In the genomic region with DNA sequence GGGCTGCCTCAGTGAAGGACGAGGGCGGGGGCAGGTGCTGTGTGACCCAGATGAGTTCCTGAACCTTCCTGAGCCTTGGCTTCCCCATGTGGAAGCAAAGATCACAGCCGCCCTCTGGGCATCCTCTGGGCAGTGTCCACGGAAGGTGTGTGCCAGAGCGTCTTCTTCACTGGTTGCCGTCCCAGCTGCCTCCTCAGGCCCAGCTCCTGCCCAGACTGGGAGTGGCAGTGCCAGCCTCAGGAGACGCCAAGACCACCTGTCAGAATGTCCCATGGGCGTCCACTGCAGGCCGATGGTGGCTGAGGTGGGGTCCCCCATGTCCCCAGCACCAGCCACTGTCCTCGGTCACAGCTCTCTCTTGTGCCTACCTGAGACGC, we compare ENCODE assay signal across 1 cellular context.
TF ChIP-seq lines count a peak whose summit lies in the region.

No MANE protein-coding gene starts in this region.

TF ChIP-seq in HepG2, 621 proteins besides CTCF, POLR2A, EP300 and RAD21 (continued from another document):
- TF ChIP-seq FOXC1 (CRISPR knock-in tag; IDR thresholded peaks at IDR 0.05; ENCODE audit: borderline replicate concordance): no peak
- no peak for TF ChIP-seq TRIM24 (CRISPR knock-in tag; IDR thresholded peaks at IDR 0.05)
- TF ChIP-seq HNRNPL (IDR thresholded peaks at IDR 0.05; ENCODE audit: low read depth, low read length): 0 out of 2 replicates have a peak, but pooled peaks have one; percentile 39
- peak; percentile 58; the same call in 1 of the 2 replicates for TF ChIP-seq ZNF768 (CRISPR knock-in tag; IDR thresholded peaks at IDR 0.05)
